Comparison of ENCODE assay signal across 9 cellular contexts in genomic region chr10:67790534-67791408, GRCh38. TPM values are rescaled to one million over a fixed set of nuclear protein-coding genes. Genes with fewer than 3 reads are reported as not detected.
DNase-seq lines count a peak whose midpoint lies in the region; ATAC-seq, FAIRE-seq and TF ChIP-seq lines count a peak whose summit lies in the region.
"Had no signal": no experiment of that assay in that cellular context is flagged by ENCODE, and none has a peak within 500 bp of the region (broad histone marks: within the 10 kb centered on the region; RNA-seq: fewer than 3 reads in every experiment).

No MANE protein-coding gene starts in this region.

- intact Hi-C loops in GM12878 (cut with micrococcal nuclease; ENCODE audit: unreplicated experiment): no loop called here

- TF ChIP-seq CTCF in GM12878 (IDR thresholded peaks at IDR 0.05 in 2 of 3, conservative IDR thresholded peaks at IDR 0.05 in 1 of 3; ENCODE audit: control insufficient read depth in 2 of 3, extremely low read depth in 1 of 3, insufficient read depth in 1 of 3, low read depth in 3 of 3, low read length in 3 of 3): no peak

- TF ChIP-seq EP300 in GM12878 (IDR thresholded peaks at IDR 0.05; ENCODE audit: borderline replicate concordance in 1 of 2, control insufficient read depth in 1 of 2, low read depth in 2 of 2, low read length in 2 of 2): no peak

- RAD21 ChIA-PET in GM12878 (lab: Charles Lee; ENCODE audit: unreplicated experiment): interaction anchor here (0.7 to 4.2 kb wide), 4 partner anchors 16 to 511 kb away, joined by 3 to 64 read pairs (median 4); no protein-coding TSS in a partner anchor

- no peak overlapping the region for H2AFZ ChIP-seq in GM12878 (ENCODE audit: control insufficient read depth, low read depth, low read length)

- BruUV-seq in GM12878 (replicated peaks; lab: Mats Ljungman, UMichigan): no TSS peak

- peaks cover 4% of the 10 kb centered on the region; the same call in 1 of the 2 replicates for H3K4me1 ChIP-seq in GM12878 (ENCODE audit: control insufficient read depth, insufficient read depth, low read length)

- CTCF ChIA-PET in GM12878 (lab: Yijun Ruan, JAX): interaction anchor here (0.9 to 7.7 kb wide), 5 partner anchors 10 to 511 kb away, joined by 5 to 113 read pairs (median 10); no protein-coding TSS in a partner anchor

- TF ChIP-seq POLR2A in GM12878 (IDR thresholded peaks at IDR 0.05; ENCODE audit: low read depth, low read length): no peak

- H3K9me3 ChIP-seq in GM12878 (replicated peaks; ENCODE audit: control insufficient read depth, insufficient read depth, low read length): no peaks in the 10 kb centered on the region
- H3K9me3 ChIP-seq: neutrophil had no signal

- no peak overlapping the region for H3K4me2 ChIP-seq in GM12878 (ENCODE audit: control insufficient read depth, insufficient read depth)

- in situ Hi-C loops in GM12878 (cut with MboI): no loop called here

- no peak for TF ChIP-seq RAD21 in GM12878 (IDR thresholded peaks at IDR 0.05; ENCODE audit: insufficient read depth, low read depth, low read length)

- no peaks in the 10 kb centered on the region for H3K27me3 Mint-ChIP-seq in stimulated activated naive CD8-positive, alpha-beta T cell treated with anti-CD3 and anti-CD28 coated beads, Interleukin-15, Interleukin-2, amounts not matched to agents 100 ng/mL and 50 ng/mL, for 24 hours

- no peaks in the 10 kb centered on the region for H3K9me3 Mint-ChIP-seq in stimulated activated naive CD8-positive, alpha-beta T cell treated with anti-CD3 and anti-CD28 coated beads, Interleukin-15, Interleukin-2, amounts not matched to agents 100 ng/mL and 50 ng/mL, for 24 hours

- H3K4me3 ChIP-seq in GM12878: no peak overlapping the region

- H3K4me3 Mint-ChIP-seq in stimulated activated naive CD8-positive, alpha-beta T cell treated with anti-CD3 and anti-CD28 coated beads, Interleukin-15, Interleukin-2, amounts not matched to agents 100 ng/mL and 50 ng/mL, for 24 hours: no peak overlapping the region

- no peaks in the 10 kb centered on the region for H3K27me3 ChIP-seq in GM12878 (replicated peaks in 1 of 2; ENCODE audit: control insufficient read depth in 2 of 2, insufficient read depth in 2 of 2, low read length in 1 of 2)
- H3K27me3 ChIP-seq: neutrophil had no signal

- SMC1A ChIA-PET in GM12878 (lab: Charles Lee; ENCODE audit: uncharacterized antibody, unreplicated experiment): interaction anchor here (0.6 to 3.6 kb wide), 9 partner anchors 11 to 548 kb away, joined by 3 to 36 read pairs (median 4); no protein-coding TSS in a partner anchor

- POLR2A ChIA-PET in GM12878 (lab: Charles Lee): no interaction called here

- peaks cover 28% of the 10 kb centered on the region for H3K4me1 Mint-ChIP-seq in stimulated activated naive CD8-positive, alpha-beta T cell treated with anti-CD3 and anti-CD28 coated beads, Interleukin-15, Interleukin-2, amounts not matched to agents 100 ng/mL and 50 ng/mL, for 24 hours (ENCODE audit: low read depth)

- H3K36me3 ChIP-seq in GM12878 (ENCODE audit: control insufficient read depth in 2 of 2, insufficient read depth in 2 of 2, low read length in 1 of 2): no peaks in the 10 kb centered on the region
- H3K36me3 ChIP-seq: neutrophil had no signal

- no peaks in the 10 kb centered on the region for H3K79me2 ChIP-seq in GM12878 (ENCODE audit: control insufficient read depth, insufficient read depth, low read length)

- no peak overlapping the region for H3K9ac ChIP-seq in GM12878 (ENCODE audit: control insufficient read depth, insufficient read depth, low read length)

- FAIRE-seq in GM12878 (lab: Jason Lieb, UNC): no peak

- ATAC-seq in GM12878: peak; percentile 60

- H3K27ac Mint-ChIP-seq in stimulated activated naive CD8-positive, alpha-beta T cell treated with anti-CD3 and anti-CD28 coated beads, Interleukin-15, Interleukin-2, amounts not matched to agents 100 ng/mL and 50 ng/mL, for 24 hours: peak overlapping the region; percentile 89

- no peaks in the 10 kb centered on the region for H4K20me1 ChIP-seq in GM12878 (ENCODE audit: control insufficient read depth, insufficient read depth)

- DNase-seq in activated effector memory CD4-positive, alpha-beta T cell treated with anti-CD3 and anti-CD28 coated beads, Interleukin-2, amount 50 U/mL, for 16 hours: peak; percentile 66
- no peak for DNase-seq in activated effector memory CD4-positive, alpha-beta T cell treated with Interleukin-2 at 50 U/mL for 16 hours
- peak; percentile 89 for DNase-seq in MV-4-11 (lab: John Stamatoyannopoulos, UW)
- DNase-seq in GM12878 (ENCODE audit: low read depth, low spot score): no peak
- no peak for DNase-seq in DMS 273 treated with DMSO at 0.1 percent for 48 hours (lab: John Stamatoyannopoulos, UW)
- no peak for DNase-seq in NCI-H526 (lab: John Stamatoyannopoulos, UW)
- DNase-seq in COLO829 (ENCODE audit: low spot score): no peak

- WGBS in GM12878 (ENCODE audit: insufficient coverage, insufficient replicate concordance, low lambda C conversion rate, missing lambda C conversion rate): 21% methylated on average over 6 of the region's 6 CpGs

- H3K27ac ChIP-seq in GM12878 (ENCODE audit: control insufficient read depth, insufficient read depth): no peak overlapping the region
- H3K27ac ChIP-seq: neutrophil had no signal

- no peaks in the 10 kb centered on the region for H3K36me3 Mint-ChIP-seq in stimulated activated naive CD8-positive, alpha-beta T cell treated with anti-CD3 and anti-CD28 coated beads, Interleukin-15, Interleukin-2, amounts not matched to agents 100 ng/mL and 50 ng/mL, for 24 hours (ENCODE audit: low read depth)

TF ChIP-seq in GM12878, 131 proteins besides CTCF, POLR2A, EP300 and RAD21:
- TF ChIP-seq RUNX3 (IDR thresholded peaks at IDR 0.05; ENCODE audit: low read length): peak; percentile 36; the same call in 1 of the 2 replicates
- TF ChIP-seq STAT3 (IDR thresholded peaks at IDR 0.05; ENCODE audit: low read depth, low read length): no peak
- TF ChIP-seq CREB1 (IDR thresholded peaks at IDR 0.05; ENCODE audit: low read depth): 0 out of 2 replicates have a peak, but pooled peaks have one; percentile 34
- no peak for TF ChIP-seq ZNF217 (IDR thresholded peaks at IDR 0.05)

RNA-seq across cellular contexts. Expression of gene DNAJC12, which starts 47.2 kb away (rescaled TPM):
- 8.1 and 8.5 TPM in 2 replicates for total RNA-seq in GM12878 (2013; cell fraction: nucleolus; rRNA removed)
- 1.7 and 1.8 TPM in 2 replicates for total RNA-seq in GM12878 (2014; rRNA removed)
- 2.6 and 2.7 TPM in 2 replicates for total RNA-seq in GM12878 (2014; rRNA removed; fragmentation: Illumina TruSeq; extraction: Trizol)
- total RNA-seq in GM12878 (2021): 1.2 and 2.1 TPM in 2 replicates
- polyA plus RNA-seq in GM12878 (2011; ENCODE audit: low read depth): 0.34 TPM
- 4.2 and 7.4 TPM in 2 replicates for polyA plus RNA-seq in GM12878 (2011; rRNA removed)
- 1.9 and 2.2 TPM in 2 replicates for polyA plus RNA-seq in GM12878 (2011; cell fraction: cytosol; rRNA removed)
- polyA plus RNA-seq in GM12878 (2011; cell fraction: nucleus; rRNA removed): 2.1 and 2.3 TPM in 2 replicates
- polyA plus RNA-seq in GM12878 (2012): 0.59 and 0.65 TPM in 2 replicates
- polyA plus RNA-seq in GM12878 (2014; fragmentation: Illumina TruSeq; extraction: Trizol): 3.5 and 5.9 TPM in 2 replicates
- 1 to 10 TPM; 3.3 to 4.5 TPM for polyA plus RNA-seq in GM12878 (2014; fragmentation: Nextera tagmentation; extraction: Ambion mirVana)
- polyA plus RNA-seq in GM12878 (2014; rRNA removed): 1.1 and 1.2 TPM in 2 replicates
- 1 to 10 TPM; 2.7 to 4.1 TPM for polyA plus RNA-seq in GM12878 (2016; fragmentation: Nextera tagmentation; extraction: Ambion mirVana)
- 0.62 and 0.95 TPM in 2 replicates for polyA minus RNA-seq in GM12878 (2011; rRNA and poly(A)+ RNA removed)
- polyA minus RNA-seq in GM12878 (2011; cell fraction: cytosol; rRNA and poly(A)+ RNA removed): 2.8 TPM in 1 of 2 replicates, not detected in the other
- 0.36 and 0.48 TPM in 2 replicates for polyA minus RNA-seq in GM12878 (2011; cell fraction: nucleus; rRNA and poly(A)+ RNA removed)

Comparison
In these comparisons a context has a peak if more than half of its experiments do, and no peak if none do; other contexts are left out.
1. DNase-seq: peak in activated effector memory CD4-positive, alpha-beta T cell treated with anti-CD3 and anti-CD28 coated beads, Interleukin-2, amount 50 U/mL, for 16 hours (single experiment) and MV-4-11 (single experiment); none in activated effector memory CD4-positive, alpha-beta T cell treated with Interleukin-2 at 50 U/mL for 16 hours (single experiment), GM12878 (single experiment), DMS 273 treated with DMSO at 0.1 percent for 48 hours (single experiment), NCI-H526 (0 of 2) and COLO829 (single experiment).